ENCODE assay signal across 8 cellular contexts in genomic region chr19:50476943-50477264, GRCh38. TPM values are rescaled to one million over a fixed set of nuclear protein-coding genes. Genes with fewer than 3 reads are reported as not detected.
DNase-seq lines count a peak whose midpoint lies in the region; ATAC-seq and TF ChIP-seq lines count a peak whose summit lies in the region.

No MANE protein-coding gene starts in this region.

- DNase-seq in HL-60 (ENCODE audit: low read depth in 1 of 2, low spot score in 1 of 2) (no peak), SW 1271 (lab: John Stamatoyannopoulos, UW) (no peak), RKO (ENCODE audit: low spot score) (no peak), NCI-H446 treated with DMSO at 0.1 percent for 48 hours (lab: John Stamatoyannopoulos, UW) (no peak)
- no peak for DNase-seq in activated T-helper 2 cell treated with anti-CD3 and anti-CD28 coated beads, Interferon-gamma antibody, Interleukin-2, Interleukin-4, amounts not matched to agents 10 μg/mL and 5 μg/mL and 100 μg/mL, durations not matched to agents 14 hours and 24 hours and 36 hours (ENCODE audit: low spot score)

- peaks cover 33% of the 10 kb centered on the region for H3K36me3 Mint-ChIP-seq in activated T-helper 2 cell treated with anti-CD3 and anti-CD28 coated beads, Interferon-gamma antibody, Interleukin-2, Interleukin-4, amounts not matched to agents 10 μg/mL and 5 μg/mL and 100 μg/mL, durations not matched to agents 14 hours and 24 hours and 36 hours (ENCODE audit: low read depth)
- H3K36me3 Mint-ChIP-seq in stimulated activated memory B cell treated with anti-CD40 and anti-IgM and Interleukin-4, amounts not matched to agents 10 μg/mL and 1 μg/mL and 100 μg/mL, for 72 hours = peaks cover 40% of the 10 kb centered on the region

- no peaks in the 10 kb centered on the region for H3K9me3 ChIP-seq in iPS-18a (ENCODE audit: control insufficient read depth, low read depth, low read length)

- H3K9ac ChIP-seq in iPS-18a (ENCODE audit: low read length) = peak overlapping the region; percentile 78

- no peak for TF ChIP-seq CTCF in HL-60 (IDR thresholded peaks at IDR 0.05; ENCODE audit: insufficient read depth, low read length)

- intact Hi-C loops in activated T-helper 2 cell treated with anti-CD3 and anti-CD28 coated beads, Interferon-gamma antibody, Interleukin-2, Interleukin-4, amounts not matched to agents 10 μg/mL and 5 μg/mL and 100 μg/mL, durations not matched to agents 14 hours and 24 hours and 36 hours (cut with micrococcal nuclease) = loop anchor here (1.0 kb wide), 2 partner anchors 34 to 120 kb away; partner anchors contain the start of gene JOSD2

- ATAC-seq in stimulated activated memory B cell treated with anti-CD40 and anti-IgM and Interleukin-4, amounts not matched to agents 10 μg/mL and 1 μg/mL and 100 μg/mL, for 72 hours = no peak
- no peak for ATAC-seq in HG03469 (IDR thresholded peaks at IDR 0.05; ENCODE audit: unreplicated experiment)

- peaks cover 11% of the 10 kb centered on the region for H3K36me3 ChIP-seq in iPS-18a (ENCODE audit: control insufficient read depth, low read depth, low read length)

- peak overlapping the region; percentile 99 for H3K4me3 Mint-ChIP-seq in activated T-helper 2 cell treated with anti-CD3 and anti-CD28 coated beads, Interferon-gamma antibody, Interleukin-2, Interleukin-4, amounts not matched to agents 10 μg/mL and 5 μg/mL and 100 μg/mL, durations not matched to agents 14 hours and 24 hours and 36 hours (ENCODE audit: low read depth)
- peak overlapping the region; percentile 99 for H3K4me3 Mint-ChIP-seq in stimulated activated memory B cell treated with anti-CD40 and anti-IgM and Interleukin-4, amounts not matched to agents 10 μg/mL and 1 μg/mL and 100 μg/mL, for 72 hours

- no peaks in the 10 kb centered on the region for H3K9me3 Mint-ChIP-seq in activated T-helper 2 cell treated with anti-CD3 and anti-CD28 coated beads, Interferon-gamma antibody, Interleukin-2, Interleukin-4, amounts not matched to agents 10 μg/mL and 5 μg/mL and 100 μg/mL, durations not matched to agents 14 hours and 24 hours and 36 hours
- H3K9me3 Mint-ChIP-seq in stimulated activated memory B cell treated with anti-CD40 and anti-IgM and Interleukin-4, amounts not matched to agents 10 μg/mL and 1 μg/mL and 100 μg/mL, for 72 hours = no peaks in the 10 kb centered on the region

- peaks cover 5% of the 10 kb centered on the region for H3K4me1 ChIP-seq in iPS-18a (ENCODE audit: control insufficient read depth, low read depth, low read length)

- peak overlapping the region; percentile 77 for H3K27ac Mint-ChIP-seq in activated T-helper 2 cell treated with anti-CD3 and anti-CD28 coated beads, Interferon-gamma antibody, Interleukin-2, Interleukin-4, amounts not matched to agents 10 μg/mL and 5 μg/mL and 100 μg/mL, durations not matched to agents 14 hours and 24 hours and 36 hours
- H3K27ac Mint-ChIP-seq in stimulated activated memory B cell treated with anti-CD40 and anti-IgM and Interleukin-4, amounts not matched to agents 10 μg/mL and 1 μg/mL and 100 μg/mL, for 72 hours = peak overlapping the region; percentile 93

- peak overlapping the region; percentile 75 for H3K4me3 ChIP-seq in HL-60 (replicated peaks; ENCODE audit: insufficient read depth, low read length)
- H3K4me3 ChIP-seq in iPS-18a (ENCODE audit: low read length) = peak overlapping the region; percentile 74

- peaks cover 10% of the 10 kb centered on the region for H3K4me1 Mint-ChIP-seq in activated T-helper 2 cell treated with anti-CD3 and anti-CD28 coated beads, Interferon-gamma antibody, Interleukin-2, Interleukin-4, amounts not matched to agents 10 μg/mL and 5 μg/mL and 100 μg/mL, durations not matched to agents 14 hours and 24 hours and 36 hours (ENCODE audit: low read depth)
- peaks cover 38% of the 10 kb centered on the region for H3K4me1 Mint-ChIP-seq in stimulated activated memory B cell treated with anti-CD40 and anti-IgM and Interleukin-4, amounts not matched to agents 10 μg/mL and 1 μg/mL and 100 μg/mL, for 72 hours

- H3K27me3 ChIP-seq in HL-60 (ENCODE audit: insufficient read depth, poor library complexity, severe bottlenecking) (no peaks in the 10 kb centered on the region), iPS-18a (ENCODE audit: control insufficient read depth, insufficient read depth, low read length) (no peaks in the 10 kb centered on the region)

- H3K27me3 Mint-ChIP-seq in activated T-helper 2 cell treated with anti-CD3 and anti-CD28 coated beads, Interferon-gamma antibody, Interleukin-2, Interleukin-4, amounts not matched to agents 10 μg/mL and 5 μg/mL and 100 μg/mL, durations not matched to agents 14 hours and 24 hours and 36 hours (ENCODE audit: low read depth) = no peaks in the 10 kb centered on the region
- no peaks in the 10 kb centered on the region for H3K27me3 Mint-ChIP-seq in stimulated activated memory B cell treated with anti-CD40 and anti-IgM and Interleukin-4, amounts not matched to agents 10 μg/mL and 1 μg/mL and 100 μg/mL, for 72 hours

- H3K27ac ChIP-seq in HL-60 (replicated peaks) (peak overlapping the region; percentile 67), iPS-18a (ENCODE audit: low read length) (no peak overlapping the region)

RNA-seq across cellular contexts. Expression of gene GARIN5A, which starts 0.3 kb away (rescaled TPM):
- 0.28 and 0.82 TPM in 2 replicates for total RNA-seq in activated T-helper 2 cell treated with anti-CD3 and anti-CD28 coated beads, Interferon-gamma antibody, Interleukin-2, Interleukin-4, amounts not matched to agents 10 μg/mL and 5 μg/mL and 100 μg/mL, durations not matched to agents 14 hours and 24 hours and 36 hours

RNA-seq across cellular contexts. Expression of gene EMC10, which starts 0.6 kb away (rescaled TPM):
- 76.0 and 76.2 TPM in 2 replicates for total RNA-seq in activated T-helper 2 cell treated with anti-CD3 and anti-CD28 coated beads, Interferon-gamma antibody, Interleukin-2, Interleukin-4, amounts not matched to agents 10 μg/mL and 5 μg/mL and 100 μg/mL, durations not matched to agents 14 hours and 24 hours and 36 hours

RNA-seq across cellular contexts. Expression of gene JOSD2, which starts 34.1 kb away (rescaled TPM):
- 39.9 and 43.6 TPM in 2 replicates for total RNA-seq in activated T-helper 2 cell treated with anti-CD3 and anti-CD28 coated beads, Interferon-gamma antibody, Interleukin-2, Interleukin-4, amounts not matched to agents 10 μg/mL and 5 μg/mL and 100 μg/mL, durations not matched to agents 14 hours and 24 hours and 36 hours

RNA-seq across cellular contexts. Expression of gene ASPDH, which starts 36.8 kb away (rescaled TPM):
- not detected in 2 replicates for total RNA-seq in activated T-helper 2 cell treated with anti-CD3 and anti-CD28 coated beads, Interferon-gamma antibody, Interleukin-2, Interleukin-4, amounts not matched to agents 10 μg/mL and 5 μg/mL and 100 μg/mL, durations not matched to agents 14 hours and 24 hours and 36 hours

RNA-seq across cellular contexts. Expression of gene MYBPC2, which starts 44.2 kb away (rescaled TPM):
- total RNA-seq in activated T-helper 2 cell treated with anti-CD3 and anti-CD28 coated beads, Interferon-gamma antibody, Interleukin-2, Interleukin-4, amounts not matched to agents 10 μg/mL and 5 μg/mL and 100 μg/mL, durations not matched to agents 14 hours and 24 hours and 36 hours = 0.21 and 0.25 TPM in 2 replicates
